9 cellular contexts compared by ENCODE assay signal in the genomic region with DNA sequence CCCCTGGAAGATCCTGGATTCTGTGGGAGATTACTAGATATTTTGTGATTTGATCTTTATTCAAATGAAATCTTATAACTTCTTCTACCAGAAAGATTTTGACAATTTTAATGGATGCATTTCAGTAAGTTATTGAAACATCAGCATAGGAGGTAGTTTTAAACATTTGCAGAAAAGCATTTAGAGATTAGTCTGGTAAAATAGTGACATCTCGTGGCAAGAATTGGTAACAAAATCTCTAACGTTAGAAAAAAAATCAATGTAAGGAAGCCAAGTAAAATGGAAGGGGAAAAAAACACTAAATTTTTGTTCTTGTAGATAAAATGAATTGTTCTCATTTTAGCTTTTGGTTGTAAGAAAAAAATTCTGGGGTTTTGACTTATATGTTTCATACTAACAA.
DNase-seq lines count a peak whose midpoint lies in the region; ATAC-seq and TF ChIP-seq lines count a peak whose summit lies in the region.
"Had no signal": no experiment of that assay in that cellular context is flagged by ENCODE, and none has a peak within 500 bp of the region (broad histone marks: within the 10 kb centered on the region; RNA-seq: fewer than 3 reads in every experiment).

No MANE protein-coding gene starts in this region.

- H3K4me2 ChIP-seq in Karpas-422 (ENCODE audit: low read depth, low read length, poor library complexity, severe bottlenecking): no peak overlapping the region

- peak; percentile 62 for TF ChIP-seq CTCF in VCaP (conservative IDR thresholded peaks at IDR 0.05)
- TF ChIP-seq CTCF in liver (IDR thresholded peaks at IDR 0.05; ENCODE audit: low read depth, low read length, missing input control): peak; percentile 43

- no peaks in the 10 kb centered on the region for H3K9me2 ChIP-seq in Karpas-422 (replicated peaks; ENCODE audit: insufficient read depth, low read length)

- H3K36me3 ChIP-seq in Karpas-422 (ENCODE audit: insufficient read depth, low read length) (no peaks in the 10 kb centered on the region), liver (ENCODE audit: control insufficient read depth in 4 of 4, insufficient read depth in 3 of 4, low read depth in 1 of 4, low read length in 3 of 4) (no peaks in the 10 kb centered on the region)

- no peaks in the 10 kb centered on the region for H3K79me2 ChIP-seq in Karpas-422 (ENCODE audit: low read length)

- no peak overlapping the region for H3K4me3 Mint-ChIP-seq in activated CD8-positive, alpha-beta memory T cell treated with anti-CD3 and anti-CD28 coated beads, Interleukin-2, amount 10 ng/mL, durations not matched to agents 7 days and 5 days
- H3K4me3 Mint-ChIP-seq: stimulated activated naive CD8-positive, alpha-beta T cell treated with anti-CD3 and anti-CD28 coated beads, Interleukin-15, Interleukin-2, amounts not matched to agents 100 ng/mL and 50 ng/mL, for 24 hours had no signal

- DNase-seq in DMS 273 treated with DMSO at 0.1 percent for 48 hours (lab: John Stamatoyannopoulos, UW) (peak; percentile 4), Karpas-422 (peak; percentile 80)
- no peak for DNase-seq in activated CD8-positive, alpha-beta memory T cell treated with anti-CD3 and anti-CD28 coated beads, Interleukin-2, amount 10 ng/mL, durations not matched to agents 7 days and 5 days
- DNase-seq in activated CD8-positive, alpha-beta memory T cell treated with anti-CD3 and anti-CD28 coated beads for 24 hours: no peak

- ATAC-seq in HG02678 (IDR thresholded peaks at IDR 0.05; ENCODE audit: unreplicated experiment): no peak
- ATAC-seq in activated CD8-positive, alpha-beta memory T cell treated with anti-CD3 and anti-CD28 coated beads, Interleukin-2, amount 10 ng/mL, durations not matched to agents 7 days and 5 days: no peak
- no peak for ATAC-seq in HG03280 (IDR thresholded peaks at IDR 0.05; ENCODE audit: unreplicated experiment)

- H3K9me3 ChIP-seq in Karpas-422 (ENCODE audit: low read length) (no peaks in the 10 kb centered on the region), liver (ENCODE audit: control insufficient read depth in 4 of 4, low read length in 3 of 4) (no peaks in the 10 kb centered on the region)

- H3K9me3 Mint-ChIP-seq in activated CD8-positive, alpha-beta memory T cell treated with anti-CD3 and anti-CD28 coated beads, Interleukin-2, amount 10 ng/mL, durations not matched to agents 7 days and 5 days (ENCODE audit: low read depth): no peaks in the 10 kb centered on the region
- H3K9me3 Mint-ChIP-seq: stimulated activated naive CD8-positive, alpha-beta T cell treated with anti-CD3 and anti-CD28 coated beads, Interleukin-15, Interleukin-2, amounts not matched to agents 100 ng/mL and 50 ng/mL, for 24 hours had no signal

- CTCF ChIA-PET in activated CD8-positive, alpha-beta memory T cell treated with anti-CD3 and anti-CD28 coated beads, Interleukin-2, amount 10 ng/mL, durations not matched to agents 7 days and 5 days (lab: Charles Lee): interaction anchor here (1.0 kb wide), 1 partner anchor 10 kb away, joined by 3 read pairs; no protein-coding TSS in a partner anchor

- H3K9ac ChIP-seq in Karpas-422 (ENCODE audit: low read length) (no peak overlapping the region), liver (ENCODE audit: low read depth in 1 of 2, low read length in 2 of 2) (no peak overlapping the region)

- H3K4me1 Mint-ChIP-seq in activated CD8-positive, alpha-beta memory T cell treated with anti-CD3 and anti-CD28 coated beads, Interleukin-2, amount 10 ng/mL, durations not matched to agents 7 days and 5 days: no peaks in the 10 kb centered on the region

- H3K27ac Mint-ChIP-seq in activated CD8-positive, alpha-beta memory T cell treated with anti-CD3 and anti-CD28 coated beads, Interleukin-2, amount 10 ng/mL, durations not matched to agents 7 days and 5 days: no peak overlapping the region
- H3K27ac Mint-ChIP-seq: stimulated activated naive CD8-positive, alpha-beta T cell treated with anti-CD3 and anti-CD28 coated beads, Interleukin-15, Interleukin-2, amounts not matched to agents 100 ng/mL and 50 ng/mL, for 24 hours had no signal

- H3K4me3 ChIP-seq in Karpas-422 (ENCODE audit: low read length): no peak overlapping the region
- H3K4me3 ChIP-seq in liver (ENCODE audit: low read depth in 1 of 3, low read length in 3 of 3): no peak overlapping the region

- no peaks in the 10 kb centered on the region for H3K4me1 ChIP-seq in Karpas-422 (ENCODE audit: low read length)
- no peaks in the 10 kb centered on the region for H3K4me1 ChIP-seq in liver (ENCODE audit: control insufficient read depth in 4 of 4, insufficient read depth in 4 of 4, low read length in 3 of 4)

- no peaks in the 10 kb centered on the region for H3K36me3 Mint-ChIP-seq in activated CD8-positive, alpha-beta memory T cell treated with anti-CD3 and anti-CD28 coated beads, Interleukin-2, amount 10 ng/mL, durations not matched to agents 7 days and 5 days

- WGBS in liver: 0% methylated on average over 2 of the region's 2 CpGs

- no peaks in the 10 kb centered on the region for H4K20me1 ChIP-seq in Karpas-422 (ENCODE audit: insufficient read depth, low read depth, low read length)

- no peaks in the 10 kb centered on the region for H3K27me3 ChIP-seq in Karpas-422 (ENCODE audit: low read length)
- H3K27me3 ChIP-seq in liver (ENCODE audit: control insufficient read depth in 4 of 4, insufficient read depth in 4 of 4, low read length in 3 of 4): peaks cover 0 to 5% (median 0%) of the 10 kb centered on the region in 4 donors

- H2AFZ ChIP-seq in Karpas-422 (ENCODE audit: low read length): no peak overlapping the region

- TF ChIP-seq RAD21 in liver (IDR thresholded peaks at IDR 0.05): peak; percentile 72 to 82

- H3K27me3 Mint-ChIP-seq in activated CD8-positive, alpha-beta memory T cell treated with anti-CD3 and anti-CD28 coated beads, Interleukin-2, amount 10 ng/mL, durations not matched to agents 7 days and 5 days: no peaks in the 10 kb centered on the region
- H3K27me3 Mint-ChIP-seq: stimulated activated naive CD8-positive, alpha-beta T cell treated with anti-CD3 and anti-CD28 coated beads, Interleukin-15, Interleukin-2, amounts not matched to agents 100 ng/mL and 50 ng/mL, for 24 hours had no signal

- H3K27ac ChIP-seq in Karpas-422 (ENCODE audit: low read length) (no peak overlapping the region), VCaP (no peak overlapping the region), liver (ENCODE audit: low read depth in 1 of 2, low read length in 2 of 2) (no peak overlapping the region)

TF ChIP-seq in liver, 16 proteins besides CTCF, POLR2A, EP300 and RAD21:
- no peak for TF ChIP-seq JUND (IDR thresholded peaks at IDR 0.05)
- TF ChIP-seq HNF4G (IDR thresholded peaks at IDR 0.05): no peak
- no peak for TF ChIP-seq SP1 (IDR thresholded peaks at IDR 0.05)
- TF ChIP-seq, protein P1, sequence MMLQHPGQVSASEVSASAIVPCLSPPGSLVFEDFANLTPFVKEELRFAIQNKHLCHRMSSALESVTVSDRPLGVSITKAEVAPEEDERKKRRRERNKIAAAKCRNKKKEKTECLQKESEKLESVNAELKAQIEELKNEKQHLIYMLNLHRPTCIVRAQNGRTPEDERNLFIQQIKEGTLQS (IDR thresholded peaks at IDR 0.05): no peak
- no peak for TF ChIP-seq RXRA (IDR thresholded peaks at IDR 0.05)
- no peak for TF ChIP-seq HNF4A (conservative IDR thresholded peaks at IDR 0.05)
- TF ChIP-seq TAF1 (conservative IDR thresholded peaks at IDR 0.05): no peak
- no peak for TF ChIP-seq EGR1 (IDR thresholded peaks at IDR 0.05; ENCODE audit: low read depth in 2 of 2)
- no peak for TF ChIP-seq FOXA2 (IDR thresholded peaks at IDR 0.05)
- no peak for TF ChIP-seq GABPA (IDR thresholded peaks at IDR 0.05 in 1 of 2, conservative IDR thresholded peaks at IDR 0.05 in 1 of 2)

Comparison
In these comparisons a context has a peak if more than half of its experiments do, and no peak if none do; other contexts are left out.
1. DNase-seq: peak in DMS 273 treated with DMSO at 0.1 percent for 48 hours (single experiment) and Karpas-422 (single experiment); none in activated CD8-positive, alpha-beta memory T cell treated with anti-CD3 and anti-CD28 coated beads, Interleukin-2, amount 10 ng/mL, durations not matched to agents 7 days and 5 days (single experiment) and activated CD8-positive, alpha-beta memory T cell treated with anti-CD3 and anti-CD28 coated beads for 24 hours (single experiment).